Comparison of ENCODE assay signal across 1 cellular context in genomic region chr4:185819144-185819543, GRCh38.
TF ChIP-seq lines count a peak whose summit lies in the region.

No MANE protein-coding gene starts in this region.

TF ChIP-seq in HepG2, 621 proteins besides CTCF, POLR2A, EP300 and RAD21:
- TF ChIP-seq ZNF724P (CRISPR knock-in tag; IDR thresholded peaks at IDR 0.05; ENCODE audit: borderline replicate concordance) (no peak), CBX2 (IDR thresholded peaks at IDR 0.05; ENCODE audit: low read depth, low read length) (no peak), CBX2 (CRISPR knock-in tag; IDR thresholded peaks at IDR 0.05; ENCODE audit: low read depth) (no peak), ZNF672 (CRISPR knock-in tag; IDR thresholded peaks at IDR 0.05) (no peak), ZMYM3 (CRISPR knock-in tag; IDR thresholded peaks at IDR 0.05) (0 out of 2 replicates have a peak, but pooled peaks have one; percentile 23)
